ENCODE assay signal across 8 cellular contexts in the genomic region with DNA sequence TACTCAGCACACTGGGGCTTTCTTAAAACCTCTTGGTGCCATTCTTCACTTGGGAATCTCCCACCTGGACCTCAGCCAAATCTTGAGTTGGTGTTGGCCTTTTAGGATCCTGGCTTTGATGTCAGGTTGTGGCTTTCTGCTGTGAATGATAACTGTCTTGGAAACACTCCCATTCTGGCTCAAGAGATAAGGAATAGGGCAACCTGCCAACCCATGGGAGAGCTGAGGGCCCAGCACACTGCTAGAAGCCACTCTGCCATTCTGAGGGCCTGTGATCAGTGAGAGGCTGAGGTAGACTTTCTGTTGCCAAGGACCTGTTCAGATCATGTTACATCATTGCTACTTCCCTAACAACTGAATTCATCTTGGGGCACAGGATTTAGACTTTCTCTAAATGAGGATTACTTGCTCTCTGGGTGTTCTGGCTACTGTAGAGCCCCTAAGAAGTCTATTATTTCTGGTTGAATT. TPM values are rescaled to one million over a fixed set of nuclear protein-coding genes. Genes with fewer than 3 reads are reported as not detected.
DNase-seq lines count a peak whose midpoint lies in the region; ATAC-seq and TF ChIP-seq lines count a peak whose summit lies in the region.

No MANE protein-coding gene starts in this region.

- intact Hi-C loops in sciatic nerve (cut with DNase I): no loop called here

- no peak overlapping the region for H3K4me3 Mint-ChIP-seq in activated naive CD8-positive, alpha-beta T cell treated with anti-CD3 and anti-CD28 coated beads for 36 hours
- no peak overlapping the region for H3K4me3 Mint-ChIP-seq in stimulated activated naive B cell treated with anti-CD40 and anti-IgM and Interleukin-4, amounts not matched to agents 10 μg/mL and 1 μg/mL and 100 μg/mL, for 72 hours

- ATAC-seq in HG03558 (IDR thresholded peaks at IDR 0.05; ENCODE audit: extremely low read depth, unreplicated experiment): peak; percentile 17
- ATAC-seq in stimulated activated naive B cell treated with anti-CD40 and anti-IgM and Interleukin-4, amounts not matched to agents 10 μg/mL and 1 μg/mL and 100 μg/mL, for 72 hours (replicated peaks): peak; percentile 25 to 46
- ATAC-seq in sciatic nerve: no peak

- peaks cover 14% of the 10 kb centered on the region for H3K4me1 Mint-ChIP-seq in activated naive CD8-positive, alpha-beta T cell treated with anti-CD3 and anti-CD28 coated beads for 36 hours
- peaks cover 15 to 27% of the 10 kb centered on the region in 2 donors for H3K4me1 Mint-ChIP-seq in stimulated activated naive B cell treated with anti-CD40 and anti-IgM and Interleukin-4, amounts not matched to agents 10 μg/mL and 1 μg/mL and 100 μg/mL, for 72 hours

- H3K36me3 Mint-ChIP-seq in activated naive CD8-positive, alpha-beta T cell treated with anti-CD3 and anti-CD28 coated beads for 36 hours: no peaks in the 10 kb centered on the region
- H3K36me3 Mint-ChIP-seq in stimulated activated naive B cell treated with anti-CD40 and anti-IgM and Interleukin-4, amounts not matched to agents 10 μg/mL and 1 μg/mL and 100 μg/mL, for 72 hours: peaks cover 0 to 17% of the 10 kb centered on the region in 2 donors

- no peak for TF ChIP-seq CTCF in GM20000 (IDR thresholded peaks at IDR 0.05; ENCODE audit: extremely low read depth, missing control alignments)

- H3K9me3 Mint-ChIP-seq in activated naive CD8-positive, alpha-beta T cell treated with anti-CD3 and anti-CD28 coated beads for 36 hours: no peaks in the 10 kb centered on the region
- no peaks in the 10 kb centered on the region for H3K9me3 Mint-ChIP-seq in stimulated activated naive B cell treated with anti-CD40 and anti-IgM and Interleukin-4, amounts not matched to agents 10 μg/mL and 1 μg/mL and 100 μg/mL, for 72 hours

- no peaks in the 10 kb centered on the region for H3K27me3 Mint-ChIP-seq in activated naive CD8-positive, alpha-beta T cell treated with anti-CD3 and anti-CD28 coated beads for 36 hours
- H3K27me3 Mint-ChIP-seq in stimulated activated naive B cell treated with anti-CD40 and anti-IgM and Interleukin-4, amounts not matched to agents 10 μg/mL and 1 μg/mL and 100 μg/mL, for 72 hours: no peaks in the 10 kb centered on the region

- H3K27ac Mint-ChIP-seq in activated naive CD8-positive, alpha-beta T cell treated with anti-CD3 and anti-CD28 coated beads for 36 hours: peak overlapping the region; percentile 48
- H3K27ac Mint-ChIP-seq in stimulated activated naive B cell treated with anti-CD40 and anti-IgM and Interleukin-4, amounts not matched to agents 10 μg/mL and 1 μg/mL and 100 μg/mL, for 72 hours: peak overlapping the region; percentile 47

- DNase-seq in DMS79 treated with DMSO at 0.1 percent for 48 hours (lab: John Stamatoyannopoulos, UW) (peak; percentile 99), GM20000 (ENCODE audit: low spot score) (peak; percentile 57), sciatic nerve (ENCODE audit: low spot score) (no peak), globus pallidus (ENCODE audit: low spot score) (no peak)
- DNase-seq in activated naive CD8-positive, alpha-beta T cell treated with anti-CD3 and anti-CD28 coated beads for 36 hours: no peak
- no peak for DNase-seq in stimulated activated naive B cell treated with anti-CD40 and anti-IgM and Interleukin-4, amounts not matched to agents 10 μg/mL and 1 μg/mL and 100 μg/mL, for 72 hours
- DNase-seq in activated naive CD4-positive, alpha-beta T cell treated with Interleukin-2 at 50 U/mL for 16 hours: no peak

RNA-seq across cellular contexts. Expression of gene TTC39A, which starts 45.8 kb away (rescaled TPM):
- total RNA-seq in activated naive CD8-positive, alpha-beta T cell treated with anti-CD3 and anti-CD28 coated beads for 36 hours: not detected
- total RNA-seq in sciatic nerve: 1.2 TPM

RNA-seq across cellular contexts. Expression of gene RNF11, which starts 48.4 kb away (rescaled TPM):
- 10 to 100 TPM; 28.5 to 33.0 TPM for total RNA-seq in activated naive CD8-positive, alpha-beta T cell treated with anti-CD3 and anti-CD28 coated beads for 36 hours
- total RNA-seq in sciatic nerve: 98.6 TPM

Comparison
In these comparisons a context has a peak if more than half of its experiments do, and no peak if none do; other contexts are left out.
1. DNase-seq: peak in DMS79 treated with DMSO at 0.1 percent for 48 hours (single experiment) and GM20000 (single experiment); none in activated naive CD8-positive, alpha-beta T cell treated with anti-CD3 and anti-CD28 coated beads for 36 hours (single experiment), stimulated activated naive B cell treated with anti-CD40 and anti-IgM and Interleukin-4, amounts not matched to agents 10 μg/mL and 1 μg/mL and 100 μg/mL, for 72 hours (single experiment), activated naive CD4-positive, alpha-beta T cell treated with Interleukin-2 at 50 U/mL for 16 hours (single experiment), sciatic nerve (single experiment) and globus pallidus (single experiment).